Comparison of ENCODE assay signal across 10 cellular contexts in the genomic region with DNA sequence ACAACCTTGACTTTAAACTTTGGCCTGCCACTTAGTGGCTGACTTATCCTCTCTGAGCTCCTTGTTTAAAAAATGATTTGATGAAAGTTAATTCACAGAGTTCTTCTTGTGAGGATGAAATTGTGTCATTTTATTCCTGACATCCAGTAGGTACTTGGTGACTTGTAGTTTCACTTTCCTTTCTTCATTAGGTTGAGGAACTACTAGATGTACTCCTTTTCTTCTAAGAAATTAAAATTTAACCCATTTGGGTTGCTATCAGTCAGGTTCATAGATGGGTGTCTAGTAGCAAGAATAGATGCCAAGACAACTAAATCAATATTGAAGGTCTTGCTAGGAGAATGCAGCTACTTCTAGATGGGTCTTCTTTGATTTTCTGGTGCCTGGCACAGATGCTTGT. TPM values are rescaled to one million over a fixed set of nuclear protein-coding genes. Genes with fewer than 3 reads are reported as not detected.
A peak's percentile ranks its signal among the peaks of the same experiment; 100 is the strongest.
DNase-seq lines count a peak whose midpoint lies in the region; ATAC-seq and TF ChIP-seq lines count a peak whose summit lies in the region.
"Had no signal": no experiment of that assay in that cellular context is flagged by ENCODE, and none has a peak within 500 bp of the region (broad histone marks: within the 10 kb centered on the region; RNA-seq: fewer than 3 reads in every experiment).

No MANE protein-coding gene starts in this region.

- H3K9ac ChIP-seq in KMS-11 (peak overlapping the region; percentile 42; the same call in 1 of the 2 replicates), fibroblast of lung (ENCODE audit: insufficient read depth, low read length) (no peak overlapping the region)

- DNase-seq in ACHN (peak; percentile 30), fibroblast of lung (ENCODE audit: low read depth in 2 of 2) (no peak), testis (no peak), NCI-H1930 (lab: John Stamatoyannopoulos, UW) (no peak), HT-29 (ENCODE audit: low spot score) (no peak)
- no peak for DNase-seq in stimulated activated CD4-positive, alpha-beta T cell treated with anti-CD3 and anti-CD28 coated beads, Interleukin-12 subunit alpha, Interleukin-12 subunit beta, amount 100 ng/mL, for 4 hours
- DNase-seq: GF-D8 had no signal

- TF ChIP-seq CTCF in KMS-11 (conservative IDR thresholded peaks at IDR 0.05; ENCODE audit: low read depth, low read length) = no peak
- TF ChIP-seq CTCF in fibroblast of lung (conservative IDR thresholded peaks at IDR 0.05 in 1 of 2, IDR thresholded peaks at IDR 0.05 in 1 of 2; ENCODE audit: low read depth in 1 of 2, low read length in 2 of 2) = no peak
- no peak for TF ChIP-seq CTCF in testis (IDR thresholded peaks at IDR 0.05)

- H2AFZ ChIP-seq in KMS-11 (ENCODE audit: low read depth) = no peak overlapping the region
- no peak overlapping the region for H2AFZ ChIP-seq in fibroblast of lung (ENCODE audit: low read length)

- H3K4me1 ChIP-seq in KMS-11 (ENCODE audit: low read depth, poor library complexity, severe bottlenecking) (peaks cover 42% of the 10 kb centered on the region), fibroblast of lung (ENCODE audit: control insufficient read depth, extremely low read depth, insufficient read depth, low read length) (peaks cover 14% of the 10 kb centered on the region), testis (peaks cover 36% of the 10 kb centered on the region)

- intact Hi-C loops in testis (cut with DNase I; ENCODE audit: low total_unique reads) = no loop called here

- H3K9me3 ChIP-seq in fibroblast of lung (ENCODE audit: control insufficient read depth, insufficient read depth, low read depth, low read length) = no peaks in the 10 kb centered on the region
- H3K9me3 ChIP-seq in testis = no peaks in the 10 kb centered on the region

- H3K79me2 ChIP-seq in KMS-11 (ENCODE audit: insufficient read depth, low read depth) = peaks cover 69% of the 10 kb centered on the region
- peaks cover 66% of the 10 kb centered on the region for H3K79me2 ChIP-seq in fibroblast of lung (ENCODE audit: control insufficient read depth, insufficient read depth, low read length)

- in situ Hi-C loops in ACHN (cut with HindIII; ENCODE audit: low pct_ligation_motif_present, low pct_unique_long_range_greater_than_20kb, low sequenced_read_pairs) = no loop called here

- H4K20me1 ChIP-seq in KMS-11 (ENCODE audit: insufficient read depth) (no peaks in the 10 kb centered on the region), fibroblast of lung (ENCODE audit: control insufficient read depth, extremely low read depth, insufficient read depth, low read length) (peaks cover 2% of the 10 kb centered on the region)

- H3K36me3 ChIP-seq in KMS-11 (ENCODE audit: insufficient read depth) (no peaks in the 10 kb centered on the region), fibroblast of lung (ENCODE audit: control insufficient read depth, insufficient read depth, low read length) (no peaks in the 10 kb centered on the region), testis (ENCODE audit: low read depth, missing control alignments) (no peaks in the 10 kb centered on the region)

- peak overlapping the region; percentile 78 for H3K4me2 ChIP-seq in KMS-11
- H3K4me2 ChIP-seq in fibroblast of lung (ENCODE audit: extremely low read depth, insufficient read depth, low read length) = peak overlapping the region; percentile 52

- H3K27ac ChIP-seq in KMS-11 (peak overlapping the region; percentile 75), fibroblast of lung (ENCODE audit: insufficient read depth, low read length) (no peak overlapping the region), testis (peak overlapping the region in 1 of 2 donors; percentile 46)

- H3K4me3 ChIP-seq in KMS-11 (IDR thresholded peaks at IDR 0.05; ENCODE audit: insufficient read depth, low read depth, low read length) = peak overlapping the region; percentile 12
- peak overlapping the region in 1 of 4 experiments; percentile 12 for H3K4me3 ChIP-seq in fibroblast of lung (replicated peaks in 1 of 4; ENCODE audit: control extremely low read depth in 1 of 4, insufficient read depth in 1 of 4, low read depth in 3 of 4, low read length in 4 of 4)
- no peak overlapping the region for H3K4me3 ChIP-seq in testis

- TF ChIP-seq POLR2A in testis (IDR thresholded peaks at IDR 0.05) = no peak

- H3K27me3 ChIP-seq in KMS-11 (ENCODE audit: insufficient read depth, low read depth) (no peaks in the 10 kb centered on the region), fibroblast of lung (ENCODE audit: control insufficient read depth, insufficient read depth, low read length) (no peaks in the 10 kb centered on the region), testis (no peaks in the 10 kb centered on the region)

- ATAC-seq in GM19438 (IDR thresholded peaks at IDR 0.05; ENCODE audit: low read depth, unreplicated experiment) = peak; percentile 33
- ATAC-seq: WTC11 had no signal

RNA-seq across cellular contexts. Expression of gene NR1D2, which starts 5.2 kb away (rescaled TPM):
- total RNA-seq in fibroblast of lung = 55.7 and 85.2 TPM in 2 replicates
- 27.7 and 41.5 TPM in 2 replicates for polyA plus RNA-seq in fibroblast of lung
- 20.1 and 28.0 TPM in 2 replicates for polyA plus RNA-seq in fibroblast of lung (2012)
- 7.0 and 9.1 TPM in 2 replicates for polyA minus RNA-seq in fibroblast of lung (ENCODE audit: low replicate concordance)
- total RNA-seq in testis = 10 to 100 TPM; 33.1 to 41.2 TPM
- polyA plus RNA-seq in testis (ENCODE audit: insufficient read depth, low read depth, low replicate concordance) = 14.5 TPM
- total RNA-seq in HT-29 (2014; rRNA removed; shearing (Covaris generic)) = 10.9 and 12.9 TPM in 2 replicates

RNA-seq across cellular contexts. Expression of gene RPL15, which starts 33.4 kb away (rescaled TPM):
- total RNA-seq in fibroblast of lung (1,860 and 3,172 TPM in 2 replicates), testis (1,000 to 10,000 TPM in 1 of 2 donors, 100 to 1,000 TPM in 1; 783 to 1,409 TPM)
- polyA plus RNA-seq in fibroblast of lung (3,646 and 3,720 TPM in 2 replicates), testis (ENCODE audit: insufficient read depth, low read depth, low replicate concordance) (1,993 TPM)
- 2,674 and 3,021 TPM in 2 replicates for polyA plus RNA-seq in fibroblast of lung (2012)
- polyA minus RNA-seq in fibroblast of lung (ENCODE audit: low replicate concordance) = 893 and 1,136 TPM in 2 replicates
- 1,130 and 1,186 TPM in 2 replicates for total RNA-seq in HT-29 (2014; rRNA removed; shearing (Covaris generic))

RNA-seq across cellular contexts. Expression of gene NKIRAS1, which starts 33.5 kb away (rescaled TPM):
- total RNA-seq in fibroblast of lung = 17.8 and 18.2 TPM in 2 replicates
- 13.6 and 15.8 TPM in 2 replicates for polyA plus RNA-seq in fibroblast of lung
- polyA plus RNA-seq in fibroblast of lung (2012) = 9.4 and 9.9 TPM in 2 replicates
- polyA minus RNA-seq in fibroblast of lung (ENCODE audit: low replicate concordance) = 3.6 TPM in 1 of 2 replicates, not detected in the other
- total RNA-seq in testis = 10 to 100 TPM; 37.2 to 41.1 TPM
- polyA plus RNA-seq in testis (ENCODE audit: insufficient read depth, low read depth, low replicate concordance) = 35.0 TPM
- 1.2 and 2.2 TPM in 2 replicates for total RNA-seq in HT-29 (2014; rRNA removed; shearing (Covaris generic))
